Comparison of ENCODE assay signal across 1 cellular context in genomic region chr10:50624154-50624865, GRCh38.
TF ChIP-seq lines count a peak whose summit lies in the region.

No MANE protein-coding gene starts in this region.

TF ChIP-seq in HepG2, 621 proteins besides CTCF, POLR2A, EP300 and RAD21 (continued from another document and continues in another):
- TF ChIP-seq ZEB1 (IDR thresholded peaks at IDR 0.05; ENCODE audit: insufficient replicate concordance, low read depth) = no peak
- TF ChIP-seq RXRB (CRISPR knock-in tag; IDR thresholded peaks at IDR 0.05; ENCODE audit: borderline replicate concordance) = peak; percentile 11; the same call in 1 of the 2 replicates
- peak; percentile 2; the same call in 1 of the 2 replicates for TF ChIP-seq ZSCAN29 (CRISPR knock-in tag; conservative IDR thresholded peaks at IDR 0.05)
- peak; percentile 40; the same call in 1 of the 2 replicates for TF ChIP-seq RERE (CRISPR knock-in tag; IDR thresholded peaks at IDR 0.05; ENCODE audit: low read depth)
- TF ChIP-seq TFDP2 (CRISPR knock-in tag; IDR thresholded peaks at IDR 0.05) = peak; percentile 81
- TF ChIP-seq ZNF292 (CRISPR knock-in tag; IDR thresholded peaks at IDR 0.05; ENCODE audit: borderline replicate concordance, low read depth) = no peak
- TF ChIP-seq ZBTB8A (CRISPR knock-in tag; IDR thresholded peaks at IDR 0.05; ENCODE audit: borderline replicate concordance, low read depth) = no peak
- 0 out of 2 replicates have a peak, but pooled peaks have one; percentile 60 for TF ChIP-seq ZNF639 (CRISPR knock-in tag; conservative IDR thresholded peaks at IDR 0.05)
- no peak for TF ChIP-seq ZNF709 (CRISPR knock-in tag; IDR thresholded peaks at IDR 0.05)
- TF ChIP-seq BATF2 (CRISPR knock-in tag; IDR thresholded peaks at IDR 0.05) = 0 out of 2 replicates have a peak, but pooled peaks have one; percentile 22
- peak; percentile 15; the same call in 1 of the 2 replicates for TF ChIP-seq FOXO1 (CRISPR knock-in tag; IDR thresholded peaks at IDR 0.05)
- peak; percentile 21; the same call in 1 of the 2 replicates for TF ChIP-seq ARID2 (CRISPR knock-in tag; IDR thresholded peaks at IDR 0.05; ENCODE audit: borderline replicate concordance)
- TF ChIP-seq MEIS2 (CRISPR knock-in tag; IDR thresholded peaks at IDR 0.05) = no peak; the same call in 1 of the 2 replicates
- TF ChIP-seq ZBTB38 (CRISPR knock-in tag; IDR thresholded peaks at IDR 0.05) = peak; percentile 60; the same call in 1 of the 2 replicates
- no peak for TF ChIP-seq SKIL (CRISPR knock-in tag; IDR thresholded peaks at IDR 0.05; ENCODE audit: borderline replicate concordance)
- TF ChIP-seq FOSL1 (CRISPR knock-in tag; IDR thresholded peaks at IDR 0.05; ENCODE audit: borderline replicate concordance) = no peak
- TF ChIP-seq FOXA1 (IDR thresholded peaks at IDR 0.05) = no peak
- no peak for TF ChIP-seq FOXA1 (CRISPR knock-in tag; IDR thresholded peaks at IDR 0.05)
- no peak for TF ChIP-seq SP2 (CRISPR knock-in tag; IDR thresholded peaks at IDR 0.05)
- TF ChIP-seq GATA4 (IDR thresholded peaks at IDR 0.05; ENCODE audit: borderline replicate concordance, low read depth) = no peak
- TF ChIP-seq SETDB1 (CRISPR knock-in tag; IDR thresholded peaks at IDR 0.05; ENCODE audit: borderline replicate concordance) = no peak
- no peak for TF ChIP-seq SOX6 (IDR thresholded peaks at IDR 0.05)
- TF ChIP-seq SOX6 (CRISPR knock-in tag; IDR thresholded peaks at IDR 0.05) = peak; percentile 15; the same call in 1 of the 2 replicates
- no peak for TF ChIP-seq ZKSCAN5 (CRISPR knock-in tag; IDR thresholded peaks at IDR 0.05)
- TF ChIP-seq ZBTB14 (CRISPR knock-in tag; IDR thresholded peaks at IDR 0.05) = 0 out of 2 replicates have a peak, but pooled peaks have one; percentile 0
- peak; percentile 71; the same call in 1 of the 2 replicates for TF ChIP-seq YEATS2 (CRISPR knock-in tag; IDR thresholded peaks at IDR 0.05; ENCODE audit: borderline replicate concordance)
- TF ChIP-seq MXI1 (IDR thresholded peaks at IDR 0.05; ENCODE audit: borderline replicate concordance, low read depth, low read length) = peak; percentile 61; the same call in 2 of the 3 replicates
- no peak; the same call in 1 of the 2 replicates for TF ChIP-seq GLMP (CRISPR knock-in tag; IDR thresholded peaks at IDR 0.05; ENCODE audit: borderline replicate concordance)
- peak; percentile 20; the same call in 1 of the 2 replicates for TF ChIP-seq CENPBD1 (CRISPR knock-in tag; IDR thresholded peaks at IDR 0.05; ENCODE audit: borderline replicate concordance, low read depth)
- TF ChIP-seq PHF20 (CRISPR knock-in tag; IDR thresholded peaks at IDR 0.05) = no peak
- TF ChIP-seq RCOR2 (CRISPR knock-in tag; IDR thresholded peaks at IDR 0.05) = no peak
- peak; percentile 67 for TF ChIP-seq ATF7-NPFF (CRISPR knock-in tag; IDR thresholded peaks at IDR 0.05; ENCODE audit: low read depth)
- TF ChIP-seq SIN3B (IDR thresholded peaks at IDR 0.05; ENCODE audit: low read length) = no peak
- TF ChIP-seq NFE2 (CRISPR knock-in tag; IDR thresholded peaks at IDR 0.05) = no peak
- TF ChIP-seq ZNF550 (CRISPR knock-in tag; IDR thresholded peaks at IDR 0.05; ENCODE audit: borderline replicate concordance) = 0 out of 2 replicates have a peak, but pooled peaks have one; percentile 8
- TF ChIP-seq FOXA3 (CRISPR knock-in tag; IDR thresholded peaks at IDR 0.05) = 0 out of 2 replicates have a peak, but pooled peaks have one; percentile 16
- TF ChIP-seq MYPOP (CRISPR knock-in tag; IDR thresholded peaks at IDR 0.05) = peak; percentile 85
- peak; percentile 29 for TF ChIP-seq ZNF224 (CRISPR knock-in tag; IDR thresholded peaks at IDR 0.05)
- TF ChIP-seq ZNF124 (CRISPR knock-in tag; IDR thresholded peaks at IDR 0.05) = peak; percentile 23; the same call in 1 of the 2 replicates
- TF ChIP-seq BRF2 (CRISPR knock-in tag; IDR thresholded peaks at IDR 0.05) = peak; percentile 86; the same call in 1 of the 2 replicates
- TF ChIP-seq NAIF1 (CRISPR knock-in tag; IDR thresholded peaks at IDR 0.05; ENCODE audit: borderline replicate concordance) = 0 out of 2 replicates have a peak, but pooled peaks have one; percentile 85
- TF ChIP-seq ZNF597 (CRISPR knock-in tag; IDR thresholded peaks at IDR 0.05) = no peak
- TF ChIP-seq RAD51 (IDR thresholded peaks at IDR 0.05; ENCODE audit: borderline replicate concordance) = no peak
- peak; percentile 73; the same call in 1 of the 2 replicates for TF ChIP-seq PHF8 (CRISPR knock-in tag; IDR thresholded peaks at IDR 0.05)
- TF ChIP-seq TFAP4 (IDR thresholded peaks at IDR 0.05; ENCODE audit: borderline replicate concordance, low read depth) = 0 out of 2 replicates have a peak, but pooled peaks have one; percentile 9
